In genomic region chr22:37611202-37611601, GRCh38 we compare ENCODE assay signal across 17 cellular contexts. TPM values are rescaled to one million over a fixed set of nuclear protein-coding genes. Genes with fewer than 3 reads are reported as not detected.
DNase-seq lines count a peak whose midpoint lies in the region; ATAC-seq and TF ChIP-seq lines count a peak whose summit lies in the region.
"Had no signal": no experiment of that assay in that cellular context is flagged by ENCODE, and none has a peak within 500 bp of the region (broad histone marks: within the 10 kb centered on the region; RNA-seq: fewer than 3 reads in every experiment).

No MANE protein-coding gene starts in this region.

- peaks cover 30% of the 10 kb centered on the region for H3K4me1 Mint-ChIP-seq in nephron

- H3K27me3 Mint-ChIP-seq in nephron (ENCODE audit: low read depth) = no peaks in the 10 kb centered on the region

- H3K36me3 ChIP-seq in A673 (ENCODE audit: insufficient read depth, low read length, poor library complexity, severe bottlenecking) (peaks cover 7% of the 10 kb centered on the region), HCT116 (ENCODE audit: control insufficient read depth in 1 of 2, insufficient read depth in 2 of 2, low read length in 2 of 2) (peaks cover 3 to 9% of the 10 kb centered on the region in 2 experiments; a peak in 3 of 4 replicates), adrenal gland (replicated peaks in 1 of 2) (peaks cover 0 to 18% of the 10 kb centered on the region in 2 donors)

- no peak overlapping the region for H2AFZ ChIP-seq in HCT116 (ENCODE audit: low read depth, low read length, poor library complexity, severe bottlenecking)

- TF ChIP-seq POLR2A in HCT116 (IDR thresholded peaks at IDR 0.05; ENCODE audit: borderline replicate concordance, extremely low read depth, insufficient read depth, insufficient read length) (no peak), adrenal gland (IDR thresholded peaks at IDR 0.05) (no peak)

- DNase-seq in A673 (ENCODE audit: low spot score) (no peak), HCT116 (ENCODE audit: low read depth, low spot score) (no peak), adrenal gland (no peak), T-helper 9 cell (no peak), left colon (no peak), COLO668 (lab: John Stamatoyannopoulos, UW; ENCODE audit: unreplicated experiment) (no peak)
- DNase-seq in stimulated activated CD4-positive, alpha-beta T cell treated with anti-CD3 and anti-CD28 coated beads, Interleukin-15, amount 100 ng/mL, for 24 hours = no peak
- DNase-seq: activated CD4-positive, alpha-beta T cell treated with anti-CD3 and anti-CD28 coated beads for 1 hour; activated T-cell treated with anti-CD3 and anti-CD28 coated beads, Interleukin-2, amount 50 U/mL, for 4 hours; H7; Kasumi-1; NCI-H187 treated with DMSO at 0.1 percent for 48 hours; NCI-H524; stimulated activated naive CD8-positive, alpha-beta T cell treated with anti-CD3 and anti-CD28 coated beads, Interleukin-15, Interleukin-2, amounts not matched to agents 100 U/mL and 50 U/mL, for 24 hours; SW 1271 had no signal

- RAD21 ChIA-PET in HCT116 (lab: Charles Lee; ENCODE audit: low non-redundant PET in 1 of 2, low total read pairs in 2 of 2, uncharacterized antibody in 2 of 2, unreplicated experiment in 2 of 2) = interaction anchor here in 1 of 2 experiments (0.6 kb wide), 1 partner anchor 9 kb away, joined by 4 read pairs; no protein-coding TSS in a partner anchor

- H4K20me1 ChIP-seq in HCT116 (ENCODE audit: insufficient read depth) = no peaks in the 10 kb centered on the region

- no peak for TF ChIP-seq RAD21 in HCT116 (IDR thresholded peaks at IDR 0.05; ENCODE audit: low read depth)

- intact Hi-C loops in A673 (cut with micrococcal nuclease; ENCODE audit: unreplicated experiment) (no loop called here), HCT116 (cut with micrococcal nuclease) (no loop called here), adrenal gland (cut with DNase I) (no loop called here), left colon (cut with DNase I, micrococcal nuclease) (no loop called here)

- no peak overlapping the region for H3K9ac ChIP-seq in HCT116 (ENCODE audit: low read length)

- H3K4me3 Mint-ChIP-seq in nephron = peak overlapping the region; percentile 93 to 96 (median 96)

- H3K27ac ChIP-seq in A673 (ENCODE audit: low read depth, low read length, poor library complexity, severe bottlenecking) = peak overlapping the region; percentile 50
- H3K27ac ChIP-seq in HCT116 (ENCODE audit: low read depth, low read length) = no peak overlapping the region; the same call in 1 of the 2 replicates
- peak overlapping the region in 3 of 5 donors; percentile 94 to 99 (median 97) for H3K27ac ChIP-seq in adrenal gland

- H3K9me3 Mint-ChIP-seq in nephron = no peaks in the 10 kb centered on the region
- H3K9me3 Mint-ChIP-seq: activated T-cell treated with anti-CD3 and anti-CD28 coated beads, Interleukin-2, amount 50 U/mL, for 4 hours had no signal

- H3K4me3 ChIP-seq in A673 (ENCODE audit: low read depth, low read length, poor library complexity, severe bottlenecking) (no peak overlapping the region), HCT116 (replicated peaks in 1 of 2; ENCODE audit: low read depth in 1 of 2, low read length in 2 of 2) (no peak overlapping the region), adrenal gland (no peak overlapping the region)
- H3K4me3 ChIP-seq: ascending aorta had no signal

- TF ChIP-seq CTCF in A673 (conservative IDR thresholded peaks at IDR 0.05; ENCODE audit: low read depth, low read length) (no peak), HCT116 (IDR thresholded peaks at IDR 0.05 in 2 of 3, conservative IDR thresholded peaks at IDR 0.05 in 1 of 3; ENCODE audit: borderline replicate concordance in 1 of 3, insufficient read depth in 1 of 3, low read depth in 2 of 3, low read length in 2 of 3) (no peak), adrenal gland (IDR thresholded peaks at IDR 0.05) (no peak), nephron (IDR thresholded peaks at IDR 0.05; ENCODE audit: unreplicated experiment in 3 of 3) (no peak)

- H3K4me2 ChIP-seq in HCT116 (ENCODE audit: low read length) = peak overlapping the region; percentile 91; the same call in 1 of the 2 replicates

- H3K9me3 ChIP-seq in A673 (ENCODE audit: low read depth, low read length, poor library complexity, severe bottlenecking) (no peaks in the 10 kb centered on the region), HCT116 (ENCODE audit: control insufficient read depth in 1 of 2, insufficient read depth in 1 of 2, low read depth in 1 of 2, low read length in 2 of 2) (no peaks in the 10 kb centered on the region), adrenal gland (replicated peaks in 1 of 3) (no peaks in the 10 kb centered on the region)
- H3K9me3 ChIP-seq: ascending aorta had no signal

- POLR2A ChIA-PET in A673 (lab: Charles Lee; ENCODE audit: low non-redundant PET) (no interaction called here), HCT116 (lab: Charles Lee) (no interaction called here)

- H3K79me2 ChIP-seq in HCT116 (ENCODE audit: insufficient read depth, low read length) = peaks cover 30% of the 10 kb centered on the region

- H3K36me3 Mint-ChIP-seq in nephron (ENCODE audit: low read depth) = peaks cover 10% of the 10 kb centered on the region

- H3K9me2 ChIP-seq in HCT116 (ENCODE audit: insufficient read depth) = no peaks in the 10 kb centered on the region

- BruUV-seq in A673 (replicated peaks; lab: Mats Ljungman, UMichigan) (no TSS peak), HCT116 (replicated peaks; lab: Mats Ljungman, UMichigan) (no TSS peak)

- H3K4me1 ChIP-seq in A673 (ENCODE audit: insufficient read depth, low read length, poor library complexity, severe bottlenecking) (peaks cover 31% of the 10 kb centered on the region), HCT116 (ENCODE audit: control insufficient read depth in 1 of 2, insufficient read depth in 2 of 2, low read length in 2 of 2) (peaks cover 24 to 40% of the 10 kb centered on the region in 2 experiments), adrenal gland (replicated peaks in 1 of 2) (peaks cover 20 to 49% of the 10 kb centered on the region in 2 donors)

- peak overlapping the region; percentile 87 to 98 (median 96) for H3K27ac Mint-ChIP-seq in nephron

- no peaks in the 10 kb centered on the region for H3K27me3 ChIP-seq in A673 (replicated peaks; ENCODE audit: insufficient read depth, low read depth, low read length, poor library complexity)
- no peaks in the 10 kb centered on the region for H3K27me3 ChIP-seq in HCT116 (ENCODE audit: insufficient read depth, low read length)
- no peaks in the 10 kb centered on the region for H3K27me3 ChIP-seq in adrenal gland
- H3K27me3 ChIP-seq: ascending aorta had no signal

- 68 to 92% (median 83%) methylated on average over 2 to 6 of the region's 6 CpGs for WGBS in adrenal gland, 4 donors

- ATAC-seq in HCT116 = no peak
- no peak for ATAC-seq in left colon
- ATAC-seq: activated T-cell treated with anti-CD3 and anti-CD28 coated beads, Interleukin-2, amount 50 U/mL, for 4 hours; stimulated activated naive CD8-positive, alpha-beta T cell treated with anti-CD3 and anti-CD28 coated beads, Interleukin-15, Interleukin-2, amounts not matched to agents 100 U/mL and 50 U/mL, for 24 hours had no signal

- CTCF ChIA-PET in A673 (lab: Charles Lee) = no interaction called here
- CTCF ChIA-PET in HCT116 (lab: Charles Lee) = no interaction called here

TF ChIP-seq in HCT116, 20 proteins besides CTCF, POLR2A, EP300 and RAD21 (continues in another document):
- TF ChIP-seq JUND (IDR thresholded peaks at IDR 0.05) = no peak
- TF ChIP-seq ZBTB33 (IDR thresholded peaks at IDR 0.05; ENCODE audit: extremely low read depth, insufficient replicate concordance, low read length) = no peak
- no peak for TF ChIP-seq ZFX (IDR thresholded peaks at IDR 0.05)
- no peak for TF ChIP-seq SIN3A (IDR thresholded peaks at IDR 0.05; ENCODE audit: low read depth)
- no peak for TF ChIP-seq EZH2phosphoT487 (IDR thresholded peaks at IDR 0.05; ENCODE audit: borderline replicate concordance)

RNA-seq across cellular contexts. Expression of gene GGA1, which starts 2.6 kb away (rescaled TPM):
- 74.6 and 79.4 TPM in 2 replicates for total RNA-seq in A673 (2021)
- total RNA-seq in HCT116 (2021; ENCODE audit: unreplicated experiment) = 89.8 TPM
- 61.4 and 61.5 TPM in 2 replicates for polyA plus RNA-seq in HCT116 (2012)
- 10 to 100 TPM; 30.6 to 93.3 (median 65.6) TPM for total RNA-seq in adrenal gland
- polyA plus RNA-seq in adrenal gland = 100 to 1,000 TPM in 2 of 3 donors, 10 to 100 TPM in 1; 42.4 to 160 (median 107) TPM
- 10 to 100 TPM; 56.9 to 73.3 TPM for total RNA-seq in left colon

RNA-seq across cellular contexts. Expression of gene SH3BP1, which starts 28.3 kb away (rescaled TPM):
- total RNA-seq in A673 (2021) (12.9 and 22.7 TPM in 2 replicates), HCT116 (2021; ENCODE audit: unreplicated experiment) (48.4 TPM), adrenal gland (10 to 100 TPM in 5 of 8 donors, 1 to 10 TPM in 3; 8.1 to 18.7 (median 10.6) TPM), left colon (100 to 1,000 TPM in 1 of 2 donors, 10 to 100 TPM in 1; 77.4 to 121 TPM)
- polyA plus RNA-seq in HCT116 (2012) = 72.9 and 82.7 TPM in 2 replicates
- polyA plus RNA-seq in adrenal gland = 10 to 100 TPM in 1 of 3 donors, 1 to 10 TPM in 2; 2.4 to 27.3 (median 9.8) TPM

RNA-seq across cellular contexts. Expression of gene LGALS2, which starts 31.3 kb away (rescaled TPM):
- not detected in 2 replicates for total RNA-seq in A673 (2021)
- total RNA-seq in HCT116 (2021; ENCODE audit: unreplicated experiment) = not detected
- polyA plus RNA-seq in HCT116 (2012) = 0.61 TPM in 1 of 2 replicates, not detected in the other
- under 1 TPM in 1 of 8 donors, not detected in 7; 0.42 TPM for total RNA-seq in adrenal gland
- polyA plus RNA-seq in adrenal gland = 1 to 10 TPM in 1 of 3 donors, under 1 TPM in 2; 0.42 to 1.4 (median 0.47) TPM
- total RNA-seq in left colon = 10 to 100 TPM; 42.9 to 44.5 TPM
- total RNA-seq: activated T-cell treated with anti-CD3 and anti-CD28 coated beads, Interleukin-2, amount 50 U/mL, for 4 hours; ascending aorta; H7 had no signal

RNA-seq across cellular contexts. Expression of gene PDXP, which starts 47.3 kb away (rescaled TPM):
- 57.3 and 63.5 TPM in 2 replicates for total RNA-seq in A673 (2021)
- 42.7 TPM for total RNA-seq in HCT116 (2021; ENCODE audit: unreplicated experiment)
- polyA plus RNA-seq in HCT116 (2012) = 43.9 and 52.6 TPM in 2 replicates
- 10 to 100 TPM; 16.2 to 49.7 (median 20.9) TPM for total RNA-seq in adrenal gland
- polyA plus RNA-seq in adrenal gland = 10 to 100 TPM in 2 of 3 donors, 1 to 10 TPM in 1; 10.0 to 41.9 (median 13.4) TPM
- 10 to 100 TPM; 37.7 to 50.7 TPM for total RNA-seq in left colon

RNA-seq across cellular contexts. Expression of gene CDC42EP1, which starts 50.9 kb away (rescaled TPM):
- total RNA-seq in A673 (2021) (1.1 and 1.6 TPM in 2 replicates), HCT116 (2021; ENCODE audit: unreplicated experiment) (160 TPM), adrenal gland (100 to 1,000 TPM in 5 of 8 donors, 10 to 100 TPM in 3; 74.4 to 159 (median 125) TPM), left colon (10 to 100 TPM; 52.2 to 64.1 TPM)
- polyA plus RNA-seq in HCT116 (2012) = 184 and 199 TPM in 2 replicates
- 10 to 100 TPM; 19.7 to 65.1 (median 39.5) TPM for polyA plus RNA-seq in adrenal gland

Comparison
In these comparisons a context has a peak if more than half of its experiments do, and no peak if none do; other contexts are left out.
1. RNA of gene LGALS2, which starts 31.3 kb away (total RNA-seq): 42.9 to 44.5 TPM in left colon; not detected in HCT116 (single experiment), not detected in A673 and 0.42 TPM in adrenal gland; every median in the first group is over 10 times any median in the second.